26 cellular contexts compared by ENCODE assay signal in genomic region chr16:1389762-1390161, GRCh38. TPM values are rescaled to one million over a fixed set of nuclear protein-coding genes. Genes with fewer than 3 reads are reported as not detected.
DNase-seq lines count a peak whose midpoint lies in the region; ATAC-seq, FAIRE-seq and TF ChIP-seq lines count a peak whose summit lies in the region.
"Had no signal": no experiment of that assay in that cellular context is flagged by ENCODE, and none has a peak within 500 bp of the region (broad histone marks: within the 10 kb centered on the region; RNA-seq: fewer than 3 reads in every experiment).

No MANE protein-coding gene starts in this region.

- TF ChIP-seq POLR2A in K562 (conservative IDR thresholded peaks at IDR 0.05) = no peak

- BruUV-seq in K562 (replicated peaks; lab: Mats Ljungman, UMichigan) = no TSS peak

- POLR2A ChIA-PET in K562 (lab: Yijun Ruan, JAX) = interaction anchor here (0.6 to 5.9 kb wide), 4 partner anchors 10 to 380 kb away, joined by 3 to 48 read pairs (median 4); no protein-coding TSS in a partner anchor

- no peak for FAIRE-seq in K562 (lab: Jason Lieb, UNC)
- FAIRE-seq in small intestine (lab: Jason Lieb, UNC) = no peak
- FAIRE-seq: A549, D721Med, GM12891, GM19239 had no signal

- no peaks in the 10 kb centered on the region for H3K9me1 ChIP-seq in K562 (ENCODE audit: control insufficient read depth, insufficient read depth, low read length)

- H2AFZ ChIP-seq in DND-41 (ENCODE audit: low read depth, low read length) (no peak overlapping the region), K562 (ENCODE audit: low read depth, low read length) (no peak overlapping the region)

- WGBS in K562 (ENCODE audit: insufficient coverage, low coverage, missing lambda C conversion rate) = 58% methylated on average over 5 of the region's 7 CpGs
- 94 to 98% (median 94%) methylated on average over 7 of the region's 7 CpGs for WGBS in small intestine, 3 donors

- intact Hi-C loops in K562 (cut with micrococcal nuclease) = no loop called here

- no peaks in the 10 kb centered on the region for H3K79me2 ChIP-seq in DND-41 (ENCODE audit: insufficient read depth, low read length)
- no peaks in the 10 kb centered on the region for H3K79me2 ChIP-seq in K562 (ENCODE audit: control insufficient read depth, insufficient read depth, low read length)

- in situ Hi-C loops in K562 (cut with MboI) = no loop called here

- TF ChIP-seq CTCF in DND-41 (IDR thresholded peaks at IDR 0.05; ENCODE audit: borderline replicate concordance, extremely low read depth, low read length, poor library complexity, severe bottlenecking) (no peak), K562 (IDR thresholded peaks at IDR 0.05 in 2 of 3, conservative IDR thresholded peaks at IDR 0.05 in 1 of 3; ENCODE audit: insufficient read depth in 2 of 3, low read depth in 1 of 3, low read length in 3 of 3) (no peak)

- H3K27me3 ChIP-seq in BLaER1 = no peaks in the 10 kb centered on the region
- no peaks in the 10 kb centered on the region for H3K27me3 ChIP-seq in DND-41 (ENCODE audit: insufficient read depth, low read length, poor library complexity)
- no peaks in the 10 kb centered on the region for H3K27me3 ChIP-seq in K562 (ENCODE audit: control insufficient read depth in 2 of 2, insufficient read depth in 2 of 2, low read length in 2 of 2)
- no peaks in the 10 kb centered on the region for H3K27me3 ChIP-seq in small intestine (ENCODE audit: control insufficient read depth in 2 of 2, insufficient read depth in 2 of 2, low read length in 2 of 2)

- 0 out of 2 replicates have a peak overlapping the region, but pooled peaks have one; percentile 2 for H3K4me3 ChIP-seq in BLaER1
- H3K4me3 ChIP-seq in DND-41 (ENCODE audit: low read depth in 1 of 2, low read length in 2 of 2) = no peak overlapping the region
- no peak overlapping the region for H3K4me3 ChIP-seq in K562
- no peak overlapping the region for H3K4me3 ChIP-seq in small intestine (ENCODE audit: low read depth in 1 of 2, low read length in 2 of 2)
- H3K4me3 ChIP-seq: A549 had no signal

- H3K9me3 ChIP-seq in BLaER1 = peaks cover 11% of the 10 kb centered on the region; the same call in 1 of the 2 replicates
- no peaks in the 10 kb centered on the region for H3K9me3 ChIP-seq in DND-41 (ENCODE audit: insufficient read depth, low read length, severe bottlenecking)
- no peaks in the 10 kb centered on the region for H3K9me3 ChIP-seq in KOPT-K1 (ENCODE audit: insufficient read depth, low read length, poor library complexity, severe bottlenecking)
- no peaks in the 10 kb centered on the region for H3K9me3 ChIP-seq in K562 (replicated peaks; ENCODE audit: control insufficient read depth, insufficient read depth, low read depth, low read length)
- H3K9me3 ChIP-seq in small intestine (ENCODE audit: control insufficient read depth, low read depth) = no peaks in the 10 kb centered on the region
- H3K9me3 ChIP-seq: A549, Caco-2 had no signal

- ATAC-seq in DND-41 (ENCODE audit: insufficient read depth, low read depth) = 0 out of 3 replicates have a peak, but pooled peaks have one; percentile 13
- no peak for ATAC-seq in K562
- ATAC-seq: A549; CD8-positive, alpha-beta T cell had no signal

- H3K9ac ChIP-seq in BLaER1 (peak overlapping the region; percentile 66), DND-41 (ENCODE audit: low read depth, low read length) (no peak overlapping the region), K562 (ENCODE audit: insufficient read depth in 1 of 2, low read depth in 2 of 2, low read length in 2 of 2) (peak overlapping the region in 1 of 2 experiments; percentile 64; a peak in 1 of 4 replicates)

- H3K4me2 ChIP-seq in BLaER1 (peak overlapping the region; percentile 71), DND-41 (ENCODE audit: insufficient read depth, low read length) (no peak overlapping the region), K562 (ENCODE audit: insufficient read depth, low read length) (no peak overlapping the region)
- H3K4me2 ChIP-seq: A549 had no signal

- TF ChIP-seq RAD21 in K562 (CRISPR knock-in tag; conservative IDR thresholded peaks at IDR 0.05 in 1 of 2, IDR thresholded peaks at IDR 0.05 in 1 of 2) = no peak

- H3K27ac ChIP-seq in BLaER1 (peak overlapping the region; percentile 87), DND-41 (ENCODE audit: low read length) (no peak overlapping the region; the same call in 1 of the 2 replicates), KOPT-K1 (ENCODE audit: low read depth, low read length, poor library complexity, severe bottlenecking) (peak overlapping the region; percentile 88), K562 (ENCODE audit: extremely low read depth, low read depth, low read length) (no peak overlapping the region), small intestine (ENCODE audit: low read depth in 1 of 2, low read length in 1 of 2) (no peak overlapping the region)
- H3K27ac ChIP-seq: 22Rv1, A549, C4-2B had no signal

- H4K20me1 ChIP-seq in BLaER1 (peaks cover 11% of the 10 kb centered on the region; the same call in 1 of the 2 replicates), DND-41 (ENCODE audit: insufficient read depth, low read length) (peaks cover 20% of the 10 kb centered on the region), K562 (replicated peaks; ENCODE audit: control insufficient read depth, insufficient read depth, low read length) (no peaks in the 10 kb centered on the region)

- DNase-seq in DND-41 (no peak), K562 (ENCODE audit: extremely low read depth in 1 of 4, low spot score in 3 of 4) (no peak), SW 1271 (lab: John Stamatoyannopoulos, UW) (no peak), small intestine (no peak)
- DNase-seq in stimulated activated CD4-positive, alpha-beta T cell treated with anti-CD3 and anti-CD28 coated beads, Interleukin-2, amount 100 ng/mL, for 48 hours = no peak
- no peak for DNase-seq in effector CD4-positive, alpha-beta T cell
- DNase-seq: AML-193; Caco-2; Calu3; CD4-positive, alpha-beta T cell; CD8-positive, alpha-beta T cell; DMS79 treated with DMSO at 0.1 percent for 48 hours; EL; GDM1 had no signal

- H3K4me1 ChIP-seq in BLaER1 (peaks cover 76% of the 10 kb centered on the region), DND-41 (ENCODE audit: insufficient read depth, low read length) (0 out of 2 replicates have a peak, but pooled peaks cover 5% of the 10 kb centered on the region), K562 (replicated peaks in 1 of 2; ENCODE audit: control insufficient read depth in 2 of 2, insufficient read depth in 2 of 2, low read length in 2 of 2) (peaks cover 0 to 41% of the 10 kb centered on the region in 2 experiments; a peak in 2 of 5 replicates), small intestine (ENCODE audit: control insufficient read depth in 2 of 2, insufficient read depth in 1 of 2, low read depth in 1 of 2, low read length in 1 of 2) (no peaks in the 10 kb centered on the region)
- H3K4me1 ChIP-seq: A549, Caco-2 had no signal

- H3K36me3 ChIP-seq in BLaER1 (peaks cover 85% of the 10 kb centered on the region), DND-41 (ENCODE audit: insufficient read depth, low read length) (peaks cover 63% of the 10 kb centered on the region), KOPT-K1 (ENCODE audit: insufficient read depth, low read length) (peaks cover 25% of the 10 kb centered on the region; the same call in 1 of the 2 replicates), K562 (ENCODE audit: control insufficient read depth, insufficient read depth, low read length) (no peaks in the 10 kb centered on the region), small intestine (ENCODE audit: control insufficient read depth in 2 of 2, insufficient read depth in 2 of 2, low read length in 2 of 2) (peaks cover 13 to 21% of the 10 kb centered on the region in 2 donors)

- CTCF ChIA-PET in K562 (lab: Yijun Ruan, JAX; ENCODE audit: low intra/inter-chr PET ratio) = no interaction called here

- no peak for TF ChIP-seq EP300 in K562 (IDR thresholded peaks at IDR 0.05; ENCODE audit: low read length)

RNA-seq across cellular contexts. Expression of gene UNKL, which starts 24.7 kb away (rescaled TPM):
- total RNA-seq in K562 (2011; cell fraction: chromatin; rRNA removed; ENCODE audit: low replicate concordance) = 87.2 and 161 TPM in 2 replicates
- 91.9 and 116 TPM in 2 replicates for total RNA-seq in K562 (2011; cell fraction: nucleolus; rRNA removed)
- total RNA-seq in K562 (2011; cell fraction: nucleoplasm; rRNA removed) = 69.6 and 98.9 TPM in 2 replicates
- total RNA-seq in K562 (2014; rRNA removed) = 17.2 and 17.6 TPM in 2 replicates
- total RNA-seq in K562 (2014; rRNA removed; fragmentation: Illumina TruSeq; extraction: Trizol) = 4.2 and 4.4 TPM in 2 replicates
- 5.1 and 12.1 TPM in 2 replicates for total RNA-seq in K562 (2015; rRNA removed; fragmentation: Illumina TruSeq; extraction: Trizol)
- total RNA-seq in K562 (2021) = 22.3 and 30.2 TPM in 2 replicates
- polyA plus RNA-seq in K562 (2011; rRNA removed) = 19.0 and 26.5 TPM in 2 replicates
- polyA plus RNA-seq in K562 (2011; cell fraction: cytosol; rRNA removed) = 17.4 and 36.7 TPM in 2 replicates
- 121 and 141 TPM in 2 replicates for polyA plus RNA-seq in K562 (2011; cell fraction: nucleus; rRNA removed)
- 11.5 and 25.8 TPM in 2 replicates for polyA plus RNA-seq in K562 (2012)
- 3.3 and 18.5 TPM in 2 replicates for polyA plus RNA-seq in K562 (2014; fragmentation: Illumina TruSeq; extraction: Trizol)
- polyA plus RNA-seq in K562 (2014; fragmentation: Nextera tagmentation; extraction: Ambion mirVana) = under 1 TPM; 0.37 to 0.48 TPM
- 17.5 and 22.1 TPM in 2 replicates for polyA plus RNA-seq in K562 (2014; rRNA removed)
- 3.1 and 3.6 TPM in 2 replicates for polyA minus RNA-seq in K562 (2011; rRNA and poly(A)+ RNA removed)
- 23.1 and 27.5 TPM in 2 replicates for polyA minus RNA-seq in K562 (2011; cell fraction: cytosol; rRNA and poly(A)+ RNA removed)
- 25.4 and 28.3 TPM in 2 replicates for polyA minus RNA-seq in K562 (2011; cell fraction: nucleus; rRNA and poly(A)+ RNA removed)
- polyA plus RNA-seq in small intestine = 1 to 10 TPM; 1.9 to 7.0 (median 2.2) TPM

RNA-seq across cellular contexts. Expression of gene UQCC4, which starts 30.8 kb away (rescaled TPM):
- 18.2 and 43.0 TPM in 2 replicates for total RNA-seq in K562 (2011; cell fraction: chromatin; rRNA removed; ENCODE audit: low replicate concordance)
- total RNA-seq in K562 (2011; cell fraction: nucleolus; rRNA removed) = 45.9 and 52.7 TPM in 2 replicates
- total RNA-seq in K562 (2011; cell fraction: nucleoplasm; rRNA removed) = 35.9 and 40.4 TPM in 2 replicates
- total RNA-seq in K562 (2014; rRNA removed) (48.7 and 49.7 TPM in 2 replicates), K562 (2014; rRNA removed; fragmentation: Illumina TruSeq; extraction: Trizol) (12.3 and 15.4 TPM in 2 replicates), K562 (2015; rRNA removed; fragmentation: Illumina TruSeq; extraction: Trizol) (34.4 and 35.6 TPM in 2 replicates), K562 (2021) (31.9 and 35.3 TPM in 2 replicates)
- polyA plus RNA-seq in K562 (2011; rRNA removed) (46.1 and 47.0 TPM in 2 replicates), K562 (2014; fragmentation: Illumina TruSeq; extraction: Trizol) (20.5 and 37.8 TPM in 2 replicates), K562 (2014; fragmentation: Nextera tagmentation; extraction: Ambion mirVana) (1 to 10 TPM; 1.3 to 3.9 TPM), K562 (2014; rRNA removed) (43.9 and 50.0 TPM in 2 replicates), small intestine (10 to 100 TPM; 24.2 to 36.1 (median 32.2) TPM)
- polyA plus RNA-seq in K562 (2011; cell fraction: cytosol; rRNA removed) = 52.6 and 64.3 TPM in 2 replicates
- polyA plus RNA-seq in K562 (2011; cell fraction: nucleus; rRNA removed) = 44.3 and 47.3 TPM in 2 replicates
- 16.8 and 31.2 TPM in 2 replicates for polyA plus RNA-seq in K562 (2012)
- 10.9 and 12.0 TPM in 2 replicates for polyA minus RNA-seq in K562 (2011; rRNA and poly(A)+ RNA removed)
- 8.9 and 11.7 TPM in 2 replicates for polyA minus RNA-seq in K562 (2011; cell fraction: cytosol; rRNA and poly(A)+ RNA removed)
- 9.6 and 14.0 TPM in 2 replicates for polyA minus RNA-seq in K562 (2011; cell fraction: nucleus; rRNA and poly(A)+ RNA removed)

RNA-seq across cellular contexts. Expression of gene GNPTG, which starts 38.0 kb away (rescaled TPM):
- total RNA-seq in K562 (2011; cell fraction: chromatin; rRNA removed; ENCODE audit: low replicate concordance) = 42.1 and 68.9 TPM in 2 replicates
- total RNA-seq in K562 (2011; cell fraction: nucleolus; rRNA removed) = 52.6 and 53.5 TPM in 2 replicates
- total RNA-seq in K562 (2011; cell fraction: nucleoplasm; rRNA removed) = 51.0 and 57.1 TPM in 2 replicates
- total RNA-seq in K562 (2014; rRNA removed) (22.3 and 24.0 TPM in 2 replicates), K562 (2014; rRNA removed; fragmentation: Illumina TruSeq; extraction: Trizol) (4.7 and 6.1 TPM in 2 replicates), K562 (2015; rRNA removed; fragmentation: Illumina TruSeq; extraction: Trizol) (13.6 and 13.9 TPM in 2 replicates), K562 (2021) (19.9 and 22.2 TPM in 2 replicates)
- polyA plus RNA-seq in K562 (2011; rRNA removed) (18.6 and 20.7 TPM in 2 replicates), K562 (2014; fragmentation: Illumina TruSeq; extraction: Trizol) (9.0 and 13.6 TPM in 2 replicates), K562 (2014; fragmentation: Nextera tagmentation; extraction: Ambion mirVana) (1 to 10 TPM in 1 of 2 experiments, under 1 TPM in 1; 0.69 to 1.0 TPM), K562 (2014; rRNA removed) (31.5 and 33.3 TPM in 2 replicates), small intestine (10 to 100 TPM; 34.3 to 51.5 (median 36.2) TPM)
- polyA plus RNA-seq in K562 (2011; cell fraction: cytosol; rRNA removed) = 20.9 and 40.1 TPM in 2 replicates
- 55.5 and 97.5 TPM in 2 replicates for polyA plus RNA-seq in K562 (2011; cell fraction: nucleus; rRNA removed)
- 18.3 and 26.9 TPM in 2 replicates for polyA plus RNA-seq in K562 (2012)
- 1.6 and 5.7 TPM in 2 replicates for polyA minus RNA-seq in K562 (2011; rRNA and poly(A)+ RNA removed)
- polyA minus RNA-seq in K562 (2011; cell fraction: cytosol; rRNA and poly(A)+ RNA removed) = 7.7 and 10.3 TPM in 2 replicates
- polyA minus RNA-seq in K562 (2011; cell fraction: nucleus; rRNA and poly(A)+ RNA removed) = 11.7 and 13.1 TPM in 2 replicates

RNA-seq across cellular contexts. Expression of gene TSR3, which starts 38.1 kb away (rescaled TPM):
- 2.8 and 6.4 TPM in 2 replicates for total RNA-seq in K562 (2011; cell fraction: chromatin; rRNA removed; ENCODE audit: low replicate concordance)
- total RNA-seq in K562 (2011; cell fraction: nucleolus; rRNA removed) = 8.8 and 12.3 TPM in 2 replicates
- 3.4 and 7.0 TPM in 2 replicates for total RNA-seq in K562 (2011; cell fraction: nucleoplasm; rRNA removed)
- total RNA-seq in K562 (2014; rRNA removed) = 74.8 and 100.0 TPM in 2 replicates
- total RNA-seq in K562 (2014; rRNA removed; fragmentation: Illumina TruSeq; extraction: Trizol) = 6.7 TPM in 2 replicates
- total RNA-seq in K562 (2015; rRNA removed; fragmentation: Illumina TruSeq; extraction: Trizol) = 29.6 and 31.9 TPM in 2 replicates
- 50.5 and 53.7 TPM in 2 replicates for total RNA-seq in K562 (2021)
- 15.8 and 16.5 TPM in 2 replicates for polyA plus RNA-seq in K562 (2011; rRNA removed)
- polyA plus RNA-seq in K562 (2011; cell fraction: cytosol; rRNA removed) = 21.3 and 65.5 TPM in 2 replicates
- polyA plus RNA-seq in K562 (2011; cell fraction: nucleus; rRNA removed) = 12.1 and 18.1 TPM in 2 replicates
- polyA plus RNA-seq in K562 (2012) = 34.9 and 46.9 TPM in 2 replicates
- polyA plus RNA-seq in K562 (2014; fragmentation: Illumina TruSeq; extraction: Trizol) = 10.3 and 22.1 TPM in 2 replicates
- 1 to 10 TPM; 1.5 to 2.4 TPM for polyA plus RNA-seq in K562 (2014; fragmentation: Nextera tagmentation; extraction: Ambion mirVana)
- polyA plus RNA-seq in K562 (2014; rRNA removed) = 53.3 and 75.7 TPM in 2 replicates
- 2.6 and 4.5 TPM in 2 replicates for polyA minus RNA-seq in K562 (2011; rRNA and poly(A)+ RNA removed)
- 17.2 and 24.6 TPM in 2 replicates for polyA minus RNA-seq in K562 (2011; cell fraction: cytosol; rRNA and poly(A)+ RNA removed)
- 7.1 and 7.8 TPM in 2 replicates for polyA minus RNA-seq in K562 (2011; cell fraction: nucleus; rRNA and poly(A)+ RNA removed)
- 10 to 100 TPM; 55.4 to 67.8 (median 59.2) TPM for polyA plus RNA-seq in small intestine

RNA-seq across cellular contexts. Expression of gene PERCC1, which starts 41.1 kb away (rescaled TPM):
- not detected in 2 replicates for total RNA-seq in K562 (2011; cell fraction: chromatin; rRNA removed; ENCODE audit: low replicate concordance)
- total RNA-seq in K562 (2011; cell fraction: nucleolus; rRNA removed) = not detected in 2 replicates
- not detected in 2 replicates for total RNA-seq in K562 (2011; cell fraction: nucleoplasm; rRNA removed)
- total RNA-seq in K562 (2014; rRNA removed) = not detected in 2 replicates
- total RNA-seq in K562 (2014; rRNA removed; fragmentation: Illumina TruSeq; extraction: Trizol) = not detected in 2 replicates
- not detected in 2 replicates for total RNA-seq in K562 (2015; rRNA removed; fragmentation: Illumina TruSeq; extraction: Trizol)
- total RNA-seq in K562 (2021) = not detected in 2 replicates
- not detected in 2 replicates for polyA plus RNA-seq in K562 (2011; rRNA removed)
- not detected in 2 replicates for polyA plus RNA-seq in K562 (2011; cell fraction: cytosol; rRNA removed)
- polyA plus RNA-seq in K562 (2011; cell fraction: nucleus; rRNA removed) = not detected in 2 replicates
- polyA plus RNA-seq in K562 (2012) = not detected in 2 replicates
- not detected in 2 replicates for polyA plus RNA-seq in K562 (2014; fragmentation: Illumina TruSeq; extraction: Trizol)
- not detected for polyA plus RNA-seq in K562 (2014; fragmentation: Nextera tagmentation; extraction: Ambion mirVana)
- not detected in 2 replicates for polyA plus RNA-seq in K562 (2014; rRNA removed)
- not detected in 2 replicates for polyA minus RNA-seq in K562 (2011; rRNA and poly(A)+ RNA removed)
- not detected in 2 replicates for polyA minus RNA-seq in K562 (2011; cell fraction: cytosol; rRNA and poly(A)+ RNA removed)
- not detected in 2 replicates for polyA minus RNA-seq in K562 (2011; cell fraction: nucleus; rRNA and poly(A)+ RNA removed)
- under 1 TPM in 1 of 3 donors, not detected in 2; 0.58 TPM for polyA plus RNA-seq in small intestine
- total RNA-seq: A172, Calu3, Daoy, G401 had no signal
- polyA plus RNA-seq: A549, BJ had no signal

Comparison
In these comparisons a context has a peak if more than half of its experiments do, and no peak if none do; other contexts are left out.
1. H3K27ac ChIP-seq: peak in BLaER1 (single experiment) and KOPT-K1 (single experiment); none in DND-41 (single experiment), K562 (single experiment) and small intestine (0 of 2).